In genomic region chr4:159108124-159108523, GRCh38 we compare ENCODE assay signal across 20 cellular contexts. TPM values are rescaled to one million over a fixed set of nuclear protein-coding genes. Genes with fewer than 3 reads are reported as not detected.
A peak's percentile ranks its signal among the peaks of the same experiment; 100 is the strongest.
DNase-seq lines count a peak whose midpoint lies in the region; ATAC-seq and TF ChIP-seq lines count a peak whose summit lies in the region.
"Had no signal": no experiment of that assay in that cellular context is flagged by ENCODE, and none has a peak within 500 bp of the region (broad histone marks: within the 10 kb centered on the region; RNA-seq: fewer than 3 reads in every experiment).

No MANE protein-coding gene starts in this region.

- POLR2A ChIA-PET in PC-3 (lab: Charles Lee; ENCODE audit: unreplicated experiment), result no interaction called here

- BruUV-seq in PC-3 (replicated peaks; lab: Mats Ljungman, UMichigan), result no TSS peak

- CTCF ChIA-PET in PC-3 (lab: Charles Lee), result no interaction called here

- H3K9ac ChIP-seq in PC-3 (ENCODE audit: low read length), result no peak overlapping the region
- H3K9ac ChIP-seq: BLaER1 had no signal

- H2AFZ ChIP-seq in PC-3 (ENCODE audit: low read length), result no peak overlapping the region
- H2AFZ ChIP-seq: GM23338, PC-9 had no signal

- intact Hi-C loops in PC-3 (cut with micrococcal nuclease) (no loop called here), psoas muscle (cut with DNase I) (no loop called here)

- peaks cover 90% of the 10 kb centered on the region for H3K79me2 ChIP-seq in PC-3 (ENCODE audit: low read length)

- TF ChIP-seq CTCF in PC-3 (conservative IDR thresholded peaks at IDR 0.05; ENCODE audit: low read depth, low read length) (no peak), psoas muscle (IDR thresholded peaks at IDR 0.05) (no peak)

- peak overlapping the region; percentile 92 for H3K4me2 ChIP-seq in PC-3 (ENCODE audit: low read length)
- H3K4me2 ChIP-seq: BLaER1 had no signal

- peaks cover 11% of the 10 kb centered on the region; the same call in 1 of the 2 replicates for H4K20me1 ChIP-seq in PC-3 (ENCODE audit: low read length)

- H3K9me2 ChIP-seq in PC-3 (replicated peaks; ENCODE audit: low read length), result no peaks in the 10 kb centered on the region

- H3K4me3 ChIP-seq in PC-3 (ENCODE audit: low read length) (no peak overlapping the region), psoas muscle (peak overlapping the region; percentile 99)
- H3K4me3 ChIP-seq: BLaER1, GM23338, MG63, SJSA1 had no signal

- no peak for DNase-seq in activated T-cell treated with anti-CD3 and anti-CD28 coated beads, Interleukin-2, amount 50 U/mL, for 24 hours
- DNase-seq in activated T-cell treated with anti-CD3 and anti-CD28 coated beads, Interleukin-2, amount 50 U/mL, for 72 hours, result no peak
- no peak for DNase-seq in PC-3
- peak; percentile 8 for DNase-seq in cerebellum (ENCODE audit: low spot score)
- DNase-seq in psoas muscle, result no peak
- DNase-seq in UCSD-AML1 (lab: John Stamatoyannopoulos, UW; ENCODE audit: unreplicated experiment), result no peak
- DNase-seq in GOT3 (lab: John Stamatoyannopoulos, UW), result no peak
- no peak for DNase-seq in cerebellar cortex (ENCODE audit: low spot score)
- DNase-seq: 8988T; CD8-positive, alpha-beta T cell; DMS79; MG63; NCI-H1092 treated with DMSO at 0.1 percent for 48 hours; NCI-H1694; NCI-H2227 treated with DMSO at 0.1 percent for 48 hours; NCI-H526; PC-9 had no signal

- H3K27me3 ChIP-seq in PC-3 (ENCODE audit: low read length), result no peaks in the 10 kb centered on the region
- H3K27me3 ChIP-seq in psoas muscle (ENCODE audit: insufficient read depth in 3 of 3, low read length in 2 of 3), result no peaks in the 10 kb centered on the region
- H3K27me3 ChIP-seq: BLaER1, MG63, SJSA1 had no signal

- no peak for ATAC-seq in activated T-cell treated with anti-CD3 and anti-CD28 coated beads, Interleukin-2, amount 50 U/mL, for 72 hours (replicated peaks in 1 of 2)
- ATAC-seq in PC-3 (no peak), psoas muscle (no peak)
- ATAC-seq: CD8-positive, alpha-beta T cell; GM23338 had no signal

- H3K4me1 Mint-ChIP-seq in activated T-cell treated with anti-CD3 and anti-CD28 coated beads, Interleukin-2, amount 50 U/mL, for 24 hours (ENCODE audit: low read depth), result peaks cover 61% of the 10 kb centered on the region
- H3K4me1 Mint-ChIP-seq in activated T-cell treated with anti-CD3 and anti-CD28 coated beads, Interleukin-2, amount 50 U/mL, for 72 hours (ENCODE audit: low read depth), result peaks cover 66% of the 10 kb centered on the region

- 37 to 47% (median 43%) methylated on average over 3 of the region's 3 CpGs for WGBS in psoas muscle, 3 donors

- no peaks in the 10 kb centered on the region for H3F3A ChIP-seq in PC-3 (ENCODE audit: low read length, unreplicated experiment)

- H3K27ac ChIP-seq in PC-3 (ENCODE audit: low read length) (no peak overlapping the region), psoas muscle (no peak overlapping the region)
- H3K27ac ChIP-seq: BLaER1, PC-9, SJSA1 had no signal

- peaks cover 20% of the 10 kb centered on the region for H3K36me3 Mint-ChIP-seq in activated T-cell treated with anti-CD3 and anti-CD28 coated beads, Interleukin-2, amount 50 U/mL, for 24 hours (ENCODE audit: low read depth)
- H3K36me3 Mint-ChIP-seq in activated T-cell treated with anti-CD3 and anti-CD28 coated beads, Interleukin-2, amount 50 U/mL, for 72 hours (ENCODE audit: insufficient read depth in 2 of 2), result peaks cover 0 to 3% of the 10 kb centered on the region in 2 donors

- H3K4me1 ChIP-seq in PC-3 (ENCODE audit: insufficient read depth, low read length) (peaks cover 28% of the 10 kb centered on the region), psoas muscle (peaks cover 61% of the 10 kb centered on the region)

- H3K4me3 Mint-ChIP-seq in activated T-cell treated with anti-CD3 and anti-CD28 coated beads, Interleukin-2, amount 50 U/mL, for 24 hours, result peak overlapping the region; percentile 64
- H3K4me3 Mint-ChIP-seq in activated T-cell treated with anti-CD3 and anti-CD28 coated beads, Interleukin-2, amount 50 U/mL, for 72 hours, result no peak overlapping the region
- H3K4me3 Mint-ChIP-seq: CD8-positive, alpha-beta T cell had no signal

- H3K36me3 ChIP-seq in PC-3 (ENCODE audit: low read depth, low read length), result no peaks in the 10 kb centered on the region
- no peaks in the 10 kb centered on the region for H3K36me3 ChIP-seq in psoas muscle (ENCODE audit: insufficient read depth in 1 of 2, low read depth in 1 of 2)
- H3K36me3 ChIP-seq: BLaER1, MG63 had no signal

- peak overlapping the region; percentile 94 for H3K27ac Mint-ChIP-seq in activated T-cell treated with anti-CD3 and anti-CD28 coated beads, Interleukin-2, amount 50 U/mL, for 24 hours
- no peak overlapping the region for H3K27ac Mint-ChIP-seq in activated T-cell treated with anti-CD3 and anti-CD28 coated beads, Interleukin-2, amount 50 U/mL, for 72 hours
- H3K27ac Mint-ChIP-seq: CD8-positive, alpha-beta T cell; GM23338 had no signal

- no peaks in the 10 kb centered on the region for H3K9me3 ChIP-seq in PC-3 (ENCODE audit: low read length)
- no peaks in the 10 kb centered on the region for H3K9me3 ChIP-seq in psoas muscle
- H3K9me3 ChIP-seq: BLaER1, MG63, SJSA1 had no signal

- no peaks in the 10 kb centered on the region for H3K9me3 Mint-ChIP-seq in activated T-cell treated with anti-CD3 and anti-CD28 coated beads, Interleukin-2, amount 50 U/mL, for 24 hours
- no peaks in the 10 kb centered on the region for H3K9me3 Mint-ChIP-seq in activated T-cell treated with anti-CD3 and anti-CD28 coated beads, Interleukin-2, amount 50 U/mL, for 72 hours
- H3K9me3 Mint-ChIP-seq: CD8-positive, alpha-beta T cell; GM23338 had no signal

- H3K27me3 Mint-ChIP-seq in activated T-cell treated with anti-CD3 and anti-CD28 coated beads, Interleukin-2, amount 50 U/mL, for 24 hours, result no peaks in the 10 kb centered on the region
- no peaks in the 10 kb centered on the region for H3K27me3 Mint-ChIP-seq in activated T-cell treated with anti-CD3 and anti-CD28 coated beads, Interleukin-2, amount 50 U/mL, for 72 hours (ENCODE audit: low read depth)

RNA-seq across cellular contexts. Expression of gene RAPGEF2, which starts 5.2 kb away (rescaled TPM):
- total RNA-seq in activated T-cell treated with anti-CD3 and anti-CD28 coated beads, Interleukin-2, amount 50 U/mL, for 72 hours, result 10 to 100 TPM; 13.6 to 21.3 TPM
- total RNA-seq in PC-3 (2014; rRNA removed) (21.2 and 21.7 TPM in 2 replicates), cerebellum (90.5 TPM), psoas muscle (10 to 100 TPM; 20.4 to 35.2 (median 22.3) TPM)
- 10 to 100 TPM in 1 of 3 donors, 1 to 10 TPM in 2; 4.6 to 15.3 (median 6.3) TPM for polyA plus RNA-seq in psoas muscle
